ENCODE assay signal across 13 cellular contexts in the genomic region with DNA sequence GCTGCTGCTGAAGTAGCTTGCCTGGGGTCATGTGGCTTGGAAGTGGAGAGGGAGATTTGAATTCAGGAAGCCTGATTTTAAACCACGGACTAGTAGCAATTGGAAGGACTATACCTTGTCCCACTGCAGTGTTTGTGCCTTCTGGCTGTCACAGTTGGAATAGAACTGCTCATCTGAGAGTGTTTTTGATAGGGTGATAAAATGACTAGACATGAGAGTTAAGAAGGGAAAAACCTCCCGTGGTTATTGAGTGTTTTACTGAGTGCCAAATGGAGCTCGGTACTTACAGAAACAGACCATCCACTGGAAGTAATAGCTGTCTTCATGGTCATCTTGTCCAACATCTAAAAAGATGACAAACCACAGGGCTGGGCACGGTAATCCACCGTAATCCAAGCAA.
"Had no signal": no experiment of that assay in that cellular context is flagged by ENCODE, and none has a peak within 500 bp of the region (broad histone marks: within the 10 kb centered on the region; RNA-seq: fewer than 3 reads in every experiment).

No MANE protein-coding gene starts in this region.

- H3K4me1 Mint-ChIP-seq: activated B cell treated with CpG ODN at 0.5 μM for 24 hours had no signal

- ATAC-seq: heart left ventricle, left cardiac atrium, lower lobe of right lung, upper lobe of right lung had no signal

- H3K27ac Mint-ChIP-seq: activated B cell treated with CpG ODN at 0.5 μM for 24 hours; endodermal cell; stimulated activated naive CD8-positive, alpha-beta T cell treated with anti-CD3 and anti-CD28 coated beads, Interleukin-15, Interleukin-2, amounts not matched to agents 100 ng/mL and 50 ng/mL, for 24 hours had no signal

- H3K9me3 ChIP-seq: heart left ventricle, lower lobe of right lung, ovary, testis, upper lobe of right lung had no signal

- DNase-seq: activated B cell treated with CpG ODN at 0.5 μM for 24 hours; activated naive CD4-positive, alpha-beta T cell treated with Interleukin-2 at 50 U/mL for 16 hours; endodermal cell; heart left ventricle; left cardiac atrium; lower lobe of right lung; ovary; retina; stimulated activated CD4-positive, alpha-beta T cell treated with anti-CD3 and anti-CD28 coated beads, Interleukin-4, amount 100 ng/mL, for 1 hour; testis; upper lobe of right lung had no signal

- H3K27me3 Mint-ChIP-seq: activated B cell treated with CpG ODN at 0.5 μM for 24 hours; stimulated activated naive CD8-positive, alpha-beta T cell treated with anti-CD3 and anti-CD28 coated beads, Interleukin-15, Interleukin-2, amounts not matched to agents 100 ng/mL and 50 ng/mL, for 24 hours had no signal

- H3K9me3 Mint-ChIP-seq: activated B cell treated with CpG ODN at 0.5 μM for 24 hours; endodermal cell; neural progenitor cell; stimulated activated naive CD8-positive, alpha-beta T cell treated with anti-CD3 and anti-CD28 coated beads, Interleukin-15, Interleukin-2, amounts not matched to agents 100 ng/mL and 50 ng/mL, for 24 hours had no signal

- H3K4me3 Mint-ChIP-seq: activated B cell treated with CpG ODN at 0.5 μM for 24 hours; endodermal cell; neural progenitor cell; stimulated activated naive CD8-positive, alpha-beta T cell treated with anti-CD3 and anti-CD28 coated beads, Interleukin-15, Interleukin-2, amounts not matched to agents 100 ng/mL and 50 ng/mL, for 24 hours had no signal
